Comparison of ENCODE assay signal across 9 cellular contexts in the genomic region with DNA sequence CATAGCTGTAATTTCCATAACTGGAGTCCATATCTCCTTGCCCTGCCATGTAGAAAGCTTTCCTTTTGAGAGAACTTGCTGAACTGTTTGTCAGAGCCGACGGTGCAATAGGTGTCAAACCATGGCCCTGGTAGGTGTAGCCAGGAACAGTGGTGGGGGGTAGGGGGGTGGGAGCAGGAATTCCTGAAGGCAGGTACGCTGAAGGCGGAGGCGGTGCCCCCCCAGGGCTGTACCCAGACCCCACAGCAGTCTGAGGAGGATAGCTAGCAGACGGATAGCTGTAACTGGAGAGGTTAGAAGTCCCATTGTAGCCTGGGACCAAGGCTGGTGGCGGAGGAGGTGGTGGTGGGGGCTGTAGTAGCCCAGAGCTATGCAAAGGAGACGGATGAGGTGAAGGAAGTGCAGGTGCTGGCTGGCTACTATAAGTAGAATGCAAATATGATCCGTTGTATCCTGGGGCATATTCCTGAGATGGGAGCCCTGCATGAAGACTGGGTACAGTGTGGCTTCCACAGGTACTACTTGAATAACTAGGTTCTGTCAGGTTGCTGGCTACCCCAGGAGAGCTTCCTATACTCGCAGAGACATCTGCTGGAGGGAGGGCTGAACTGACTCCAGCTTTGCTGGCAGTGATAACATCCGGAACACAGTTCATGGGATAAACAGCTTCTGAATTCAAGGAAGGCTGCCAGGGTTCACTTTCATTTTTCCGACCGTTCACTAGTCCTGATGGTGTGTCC.
DNase-seq lines count a peak whose midpoint lies in the region; ATAC-seq, FAIRE-seq and TF ChIP-seq lines count a peak whose summit lies in the region.
"Had no signal": no experiment of that assay in that cellular context is flagged by ENCODE, and none has a peak within 500 bp of the region (broad histone marks: within the 10 kb centered on the region; RNA-seq: fewer than 3 reads in every experiment).

No MANE protein-coding gene starts in this region.

- H2BK15ac ChIP-seq in H1 (ENCODE audit: low read length), result no peak overlapping the region

- no peak overlapping the region for H3K18ac ChIP-seq in H1 (ENCODE audit: extremely low read depth, low read length)

- no peaks in the 10 kb centered on the region for H3K79me1 ChIP-seq in H1 (ENCODE audit: low read depth, low read length)

- H4K5ac ChIP-seq in H1 (ENCODE audit: insufficient read length, low read depth, low read length), result no peak overlapping the region

- peak; percentile 41; the same call in 2 of the 3 replicates for TF ChIP-seq CTCF in GM12872 (IDR thresholded peaks at IDR 0.05; ENCODE audit: insufficient read depth, low read depth, low read length)
- peak; percentile 48 to 71 (median 56) for TF ChIP-seq CTCF in H1 (IDR thresholded peaks at IDR 0.05; ENCODE audit: control extremely low read depth in 1 of 3, insufficient read depth in 1 of 3, low read depth in 1 of 3, low read length in 3 of 3)
- TF ChIP-seq CTCF in pancreas (IDR thresholded peaks at IDR 0.05), result no peak
- no peak for TF ChIP-seq CTCF in natural killer cell (IDR thresholded peaks at IDR 0.05)
- no peak for TF ChIP-seq CTCF in MCF 10A (IDR thresholded peaks at IDR 0.05; ENCODE audit: unreplicated experiment)

- ATAC-seq in pancreas (peak in 3 of 4 donors; percentile 23 to 47 (median 34)), natural killer cell (no peak)

- no peak overlapping the region for H3K56ac ChIP-seq in H1 (replicated peaks; ENCODE audit: insufficient read length, low read depth, low read length)

- TF ChIP-seq EP300 in Ishikawa (IDR thresholded peaks at IDR 0.05; ENCODE audit: borderline replicate concordance) (no peak), H1 (IDR thresholded peaks at IDR 0.05; ENCODE audit: borderline replicate concordance in 1 of 2, low read depth in 2 of 2, low read length in 2 of 2) (no peak)

- no peak overlapping the region for H2BK120ac ChIP-seq in H1 (replicated peaks; ENCODE audit: low read depth, low read length)

- POLR2A ChIA-PET in H1 (lab: Charles Lee; ENCODE audit: partially characterized antibody), result no interaction called here
- POLR2A ChIA-PET in MCF 10A (lab: Yijun Ruan, JAX), result interaction anchor here (0.6 to 0.9 kb wide), 3 partner anchors 42 to 538 kb away, joined by 3 to 4 read pairs (median 3); no protein-coding TSS in a partner anchor

- H2BK20ac ChIP-seq in H1 (ENCODE audit: low read length), result no peak overlapping the region

- no TSS peak for BruUV-seq in MCF 10A (replicated peaks; lab: Mats Ljungman, UMichigan)

- H3K36me3 Mint-ChIP-seq in natural killer cell (no peaks in the 10 kb centered on the region), MCF 10A (ENCODE audit: insufficient read depth, unreplicated experiment) (peaks cover 35% of the 10 kb centered on the region)

- H3K4me3 ChIP-seq in H1 (ENCODE audit: extremely low read depth in 1 of 4, insufficient read depth in 2 of 4, low read depth in 3 of 4, low read length in 4 of 4) (no peak overlapping the region), pancreas (no peak overlapping the region)

- H3K27ac Mint-ChIP-seq in natural killer cell (no peak overlapping the region), MCF 10A (ENCODE audit: low read depth, unreplicated experiment) (no peak overlapping the region)

- H4K8ac ChIP-seq in H1 (ENCODE audit: extremely low read depth, insufficient read depth, low read length), result no peak overlapping the region

- H3K23me2 ChIP-seq in H1 (ENCODE audit: low read depth, low read length), result no peaks in the 10 kb centered on the region

- H2BK5ac ChIP-seq in H1 (ENCODE audit: low read depth, low read length), result no peak overlapping the region

- H3K36me3 ChIP-seq in H1 (ENCODE audit: control insufficient read depth in 2 of 4, insufficient read depth in 4 of 4, low read length in 3 of 4) (peaks cover 4 to 19% (median 15%) of the 10 kb centered on the region in 4 experiments; a peak in 7 of 8 replicates), pancreas (peaks cover 0 to 2% (median 0%) of the 10 kb centered on the region in 3 donors)

- H3K4ac ChIP-seq in H1 (replicated peaks; ENCODE audit: insufficient read length, low read depth, low read length), result no peak overlapping the region

- no peak overlapping the region for H3K9ac ChIP-seq in H1 (replicated peaks in 1 of 4; ENCODE audit: extremely low read depth in 1 of 4, low read depth in 3 of 4, low read length in 3 of 4)

- H3K79me2 ChIP-seq in H1 (ENCODE audit: control insufficient read depth in 1 of 2, insufficient read depth in 2 of 2, low read length in 2 of 2), result no peaks in the 10 kb centered on the region

- H4K20me1 ChIP-seq in H1 (replicated peaks in 1 of 2; ENCODE audit: control insufficient read depth in 1 of 2, insufficient read depth in 2 of 2, low read length in 2 of 2), result no peaks in the 10 kb centered on the region

- no peak overlapping the region for H2BK12ac ChIP-seq in H1 (ENCODE audit: low read depth, low read length)

- peak in 1 of 2 experiments; percentile 56 for DNase-seq in H1 (ENCODE audit: low read depth in 1 of 2, low spot score in 2 of 2)
- peak in 1 of 6 donors; percentile 40 for DNase-seq in pancreas
- no peak for DNase-seq in DMS79 treated with DMSO at 0.1 percent for 48 hours (lab: John Stamatoyannopoulos, UW)
- no peak for DNase-seq in natural killer cell
- no peak for DNase-seq in MCF 10A (ENCODE audit: unreplicated experiment)
- no peak for DNase-seq in AG08395 (ENCODE audit: low spot score)
- DNase-seq: NCI-H774 had no signal

- TF ChIP-seq RAD21 in Ishikawa (IDR thresholded peaks at IDR 0.05; ENCODE audit: low read depth) (peak; percentile 39), H1 (IDR thresholded peaks at IDR 0.05 in 1 of 2, conservative IDR thresholded peaks at IDR 0.05 in 1 of 2; ENCODE audit: low read depth in 2 of 2, low read length in 2 of 2) (peak; percentile 67 to 72)

- H3K4me3 Mint-ChIP-seq in natural killer cell (no peak overlapping the region), MCF 10A (ENCODE audit: unreplicated experiment) (no peak overlapping the region)

- 95% methylated on average over 13 of the region's 13 CpGs; no CpG with 5 or more reads in 1 of the 2 experiments for WGBS in H1 (ENCODE audit: extremely low coverage in 1 of 2, insufficient coverage in 1 of 2, insufficient read length in 1 of 2, insufficient replicate concordance in 2 of 2, low coverage in 1 of 2, low lambda C conversion rate in 2 of 2, missing lambda C conversion rate in 1 of 2), 2 experiments
- 94 to 97% methylated on average over 13 of the region's 13 CpGs for WGBS in pancreas, 2 donors

- TF ChIP-seq POLR2A in H1 (IDR thresholded peaks at IDR 0.05; ENCODE audit: control extremely low read depth in 1 of 2, low read depth in 2 of 2, low read length in 2 of 2), result no peak

- H2AK5ac ChIP-seq in H1 (ENCODE audit: low read depth, low read length), result no peak overlapping the region

- H3K4me1 Mint-ChIP-seq in natural killer cell (no peaks in the 10 kb centered on the region), MCF 10A (ENCODE audit: insufficient read depth, unreplicated experiment) (peaks cover 7% of the 10 kb centered on the region)

- no peak overlapping the region for H2AFZ ChIP-seq in H1 (ENCODE audit: low read length)

- H3K4me1 ChIP-seq in H1 (replicated peaks in 1 of 4; ENCODE audit: control insufficient read depth in 3 of 4, insufficient read depth in 4 of 4, low read length in 3 of 4), result peaks cover 0 to 3% (median 2%) of the 10 kb centered on the region in 4 experiments; a peak in 2 of 7 replicates
- H3K4me1 ChIP-seq in pancreas, result peaks cover 0 to 9% (median 7%) of the 10 kb centered on the region in 3 donors

- no peak overlapping the region for H3K23ac ChIP-seq in H1 (ENCODE audit: insufficient read length)

- FAIRE-seq in H1 (lab: Jason Lieb, UNC) (no peak), pancreas (lab: Jason Lieb, UNC) (no peak)

- H4K91ac ChIP-seq in H1 (replicated peaks; ENCODE audit: insufficient read length, low read length), result no peak overlapping the region

- H3K27ac ChIP-seq in H1 (ENCODE audit: low read depth, low read length) (no peak overlapping the region), pancreas (no peak overlapping the region)

- no peak overlapping the region for H3K14ac ChIP-seq in H1 (ENCODE audit: insufficient read length)

- CTCF ChIA-PET in H1 (lab: Charles Lee; ENCODE audit: partially characterized antibody), result interaction anchor here (0.6 to 2.7 kb wide), 40 partner anchors 8 to 1864 kb away, joined by 3 to 20 read pairs (median 4); no protein-coding TSS in a partner anchor
- CTCF ChIA-PET in MCF 10A (lab: Yijun Ruan, JAX), result interaction anchor here (0.6 to 0.9 kb wide), 3 partner anchors 35 to 429 kb away, joined by 3 to 6 read pairs (median 3); no protein-coding TSS in a partner anchor

- H3K9me3 ChIP-seq in H1 (ENCODE audit: insufficient read depth in 2 of 2, low read depth in 1 of 2, low read length in 1 of 2) (no peaks in the 10 kb centered on the region), pancreas (no peaks in the 10 kb centered on the region)

- H3K27me3 Mint-ChIP-seq in natural killer cell (ENCODE audit: low read depth in 2 of 2) (no peaks in the 10 kb centered on the region), MCF 10A (ENCODE audit: insufficient read depth, unreplicated experiment) (no peaks in the 10 kb centered on the region)

- intact Hi-C loops in pancreas (cut with DNase I), result no loop called here
- intact Hi-C loops in natural killer cell (cut with micrococcal nuclease), result no loop called here
- intact Hi-C loops in MCF 10A (cut with micrococcal nuclease), result no loop called here

- H3K27me3 ChIP-seq in H1 (replicated peaks in 1 of 4; ENCODE audit: control insufficient read depth in 3 of 4, extremely low read depth in 1 of 4, insufficient read depth in 3 of 4, low read length in 3 of 4), result no peaks in the 10 kb centered on the region
- H3K27me3 ChIP-seq in pancreas, result no peaks in the 10 kb centered on the region

- H3K9me3 Mint-ChIP-seq in natural killer cell (peaks cover 6 to 7% of the 10 kb centered on the region in 2 donors), MCF 10A (ENCODE audit: unreplicated experiment) (no peaks in the 10 kb centered on the region)

- no peak overlapping the region for H3K4me2 ChIP-seq in H1 (ENCODE audit: insufficient read depth in 1 of 2, low read depth in 2 of 2, low read length in 2 of 2)

TF ChIP-seq in Ishikawa, 13 proteins besides CTCF, POLR2A, EP300 and RAD21 (continues in another document):
- no peak for TF ChIP-seq USF1 (IDR thresholded peaks at IDR 0.05)
- no peak for TF ChIP-seq CEBPB (IDR thresholded peaks at IDR 0.05)

TF ChIP-seq in H1, 55 proteins besides CTCF, POLR2A, EP300 and RAD21 (continues in another document):
- TF ChIP-seq SAP30 (IDR thresholded peaks at IDR 0.05; ENCODE audit: insufficient read depth, insufficient replicate concordance, low read length) (no peak), MAFK (IDR thresholded peaks at IDR 0.05; ENCODE audit: low read depth, low read length) (no peak), SIN3A (conservative IDR thresholded peaks at IDR 0.05 in 1 of 2, IDR thresholded peaks at IDR 0.05 in 1 of 2; ENCODE audit: low read depth in 1 of 2, low read length in 2 of 2) (no peak), FOSL1 (IDR thresholded peaks at IDR 0.05; ENCODE audit: insufficient read depth, low read depth, low read length) (no peak), CBX8 (IDR thresholded peaks at IDR 0.05; ENCODE audit: borderline replicate concordance, low read depth, low read length) (no peak)
- TF ChIP-seq, protein P1, sequence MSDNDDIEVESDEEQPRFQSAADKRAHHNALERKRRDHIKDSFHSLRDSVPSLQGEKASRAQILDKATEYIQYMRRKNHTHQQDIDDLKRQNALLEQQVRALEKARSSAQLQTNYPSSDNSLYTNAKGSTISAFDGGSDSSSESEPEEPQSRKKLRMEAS (IDR thresholded peaks at IDR 0.05), result no peak

Comparison
In these comparisons a context has a peak if more than half of its experiments do, and no peak if none do; other contexts are left out.
1. CTCF ChIP-seq: peak in GM12872 (single experiment) and H1 (3 of 3); none in pancreas (0 of 4), natural killer cell (single experiment) and MCF 10A (single experiment).
2. ATAC-seq: peak in pancreas (3 of 4); none in natural killer cell (0 of 3).